Comparison of ENCODE assay signal across 8 cellular contexts in genomic region chr7:91941450-91941849, GRCh38. TPM values are rescaled to one million over a fixed set of nuclear protein-coding genes. Genes with fewer than 3 reads are reported as not detected.
DNase-seq lines count a peak whose midpoint lies in the region; ATAC-seq and TF ChIP-seq lines count a peak whose summit lies in the region.

No MANE protein-coding gene starts in this region.

- H3K9ac ChIP-seq in neural progenitor cell, result peak overlapping the region; percentile 73

- H3K79me2 ChIP-seq in neural progenitor cell (ENCODE audit: low read depth), result peaks cover 58% of the 10 kb centered on the region

- H3K4me3 ChIP-seq in foreskin fibroblast (ENCODE audit: low read depth in 1 of 2, low read length in 2 of 2), result peak overlapping the region; percentile 90 to 92
- peak overlapping the region; percentile 90 for H3K4me3 ChIP-seq in neural progenitor cell
- peak overlapping the region; percentile 72 to 77 for H3K4me3 ChIP-seq in aorta (ENCODE audit: low read length in 2 of 2)

- H3K9me3 ChIP-seq in neural progenitor cell (ENCODE audit: low read depth), result no peaks in the 10 kb centered on the region
- no peaks in the 10 kb centered on the region for H3K9me3 ChIP-seq in aorta (ENCODE audit: control insufficient read depth, low read length)

- H3K27me3 Mint-ChIP-seq in activated T-helper 2 cell treated with anti-CD3 and anti-CD28 coated beads, Interferon-gamma antibody, Interleukin-2, Interleukin-4, amounts not matched to agents 10 μg/mL and 5 μg/mL and 100 μg/mL, durations not matched to agents 14 hours and 24 hours and 36 hours (ENCODE audit: low read depth), result peaks cover 3% of the 10 kb centered on the region
- no peaks in the 10 kb centered on the region for H3K27me3 Mint-ChIP-seq in neural progenitor cell (ENCODE audit: insufficient read depth, low read depth)

- H3F3A ChIP-seq in neural progenitor cell (ENCODE audit: low read depth), result peaks cover 28% of the 10 kb centered on the region

- no peaks in the 10 kb centered on the region for H3K9me3 Mint-ChIP-seq in activated T-helper 2 cell treated with anti-CD3 and anti-CD28 coated beads, Interferon-gamma antibody, Interleukin-2, Interleukin-4, amounts not matched to agents 10 μg/mL and 5 μg/mL and 100 μg/mL, durations not matched to agents 14 hours and 24 hours and 36 hours
- no peaks in the 10 kb centered on the region for H3K9me3 Mint-ChIP-seq in neural progenitor cell

- ATAC-seq in HG03354 (IDR thresholded peaks at IDR 0.05; ENCODE audit: poor library complexity, severe bottlenecking, unreplicated experiment) (peak; percentile 39), aorta (ENCODE audit: low FRiP score) (peak; percentile 34)

- peak; percentile 31 for DNase-seq in SIG-M5 treated with dmso at 0.1 percent for 504 hours (lab: John Stamatoyannopoulos, UW; ENCODE audit: unreplicated experiment)
- no peak for DNase-seq in SIG-M5 (lab: John Stamatoyannopoulos, UW)
- DNase-seq in OCI-M1 (lab: John Stamatoyannopoulos, UW), result peak; percentile 99
- DNase-seq in activated T-helper 2 cell treated with anti-CD3 and anti-CD28 coated beads, Interferon-gamma antibody, Interleukin-2, Interleukin-4, amounts not matched to agents 10 μg/mL and 5 μg/mL and 100 μg/mL, durations not matched to agents 14 hours and 24 hours and 36 hours (ENCODE audit: low spot score), result peak; percentile 16
- peak in 1 of 2 donors; percentile 46 for DNase-seq in foreskin fibroblast
- DNase-seq in neural progenitor cell (ENCODE audit: low spot score), result peak; percentile 60
- peak; percentile 55 to 64 for DNase-seq in aorta

- H3K36me3 Mint-ChIP-seq in activated T-helper 2 cell treated with anti-CD3 and anti-CD28 coated beads, Interferon-gamma antibody, Interleukin-2, Interleukin-4, amounts not matched to agents 10 μg/mL and 5 μg/mL and 100 μg/mL, durations not matched to agents 14 hours and 24 hours and 36 hours (ENCODE audit: low read depth), result peaks cover 6% of the 10 kb centered on the region
- H3K36me3 Mint-ChIP-seq in neural progenitor cell, result peaks cover 2% of the 10 kb centered on the region

- H3K4me1 ChIP-seq in neural progenitor cell, result peaks cover 23% of the 10 kb centered on the region
- H3K4me1 ChIP-seq in aorta (ENCODE audit: control insufficient read depth in 1 of 2, insufficient read depth in 2 of 2, low read length in 2 of 2), result no peaks in the 10 kb centered on the region

- H3K4me3 Mint-ChIP-seq in activated T-helper 2 cell treated with anti-CD3 and anti-CD28 coated beads, Interferon-gamma antibody, Interleukin-2, Interleukin-4, amounts not matched to agents 10 μg/mL and 5 μg/mL and 100 μg/mL, durations not matched to agents 14 hours and 24 hours and 36 hours (ENCODE audit: low read depth), result peak overlapping the region; percentile 88
- H3K4me3 Mint-ChIP-seq in neural progenitor cell, result peak overlapping the region; percentile 95

- H4K20me1 ChIP-seq in neural progenitor cell (ENCODE audit: low read depth), result peaks cover 43% of the 10 kb centered on the region

- peak overlapping the region; percentile 91 for H3K27ac Mint-ChIP-seq in activated T-helper 2 cell treated with anti-CD3 and anti-CD28 coated beads, Interferon-gamma antibody, Interleukin-2, Interleukin-4, amounts not matched to agents 10 μg/mL and 5 μg/mL and 100 μg/mL, durations not matched to agents 14 hours and 24 hours and 36 hours
- H3K27ac Mint-ChIP-seq in neural progenitor cell, result peak overlapping the region; percentile 91

- peak overlapping the region; percentile 89 for H2AFZ ChIP-seq in neural progenitor cell (replicated peaks)

- H3K36me3 ChIP-seq in neural progenitor cell (no peaks in the 10 kb centered on the region), aorta (ENCODE audit: control insufficient read depth in 1 of 2, insufficient read depth in 2 of 2, low read length in 1 of 2) (no peaks in the 10 kb centered on the region)

- H3K27ac ChIP-seq in neural progenitor cell (peak overlapping the region; percentile 92), aorta (ENCODE audit: low read depth in 1 of 2, low read length in 2 of 2) (peak overlapping the region in 1 of 2 donors; percentile 76)

- H3K27me3 ChIP-seq in neural progenitor cell (no peaks in the 10 kb centered on the region), aorta (ENCODE audit: control insufficient read depth in 1 of 2, insufficient read depth in 2 of 2, low read length in 1 of 2) (no peaks in the 10 kb centered on the region)

- peaks cover 30% of the 10 kb centered on the region for H3K4me1 Mint-ChIP-seq in activated T-helper 2 cell treated with anti-CD3 and anti-CD28 coated beads, Interferon-gamma antibody, Interleukin-2, Interleukin-4, amounts not matched to agents 10 μg/mL and 5 μg/mL and 100 μg/mL, durations not matched to agents 14 hours and 24 hours and 36 hours (ENCODE audit: low read depth)
- peaks cover 27% of the 10 kb centered on the region for H3K4me1 Mint-ChIP-seq in neural progenitor cell

- WGBS in aorta, 2 donors, result 1 to 2% methylated on average over 7 of the region's 7 CpGs

- TF ChIP-seq CTCF in foreskin fibroblast (IDR thresholded peaks at IDR 0.05; ENCODE audit: low read depth, low read length), result no peak
- no peak for TF ChIP-seq CTCF in neural progenitor cell (IDR thresholded peaks at IDR 0.05)

- peak overlapping the region; percentile 91 for H3K4me2 ChIP-seq in neural progenitor cell

- intact Hi-C loops in activated T-helper 2 cell treated with anti-CD3 and anti-CD28 coated beads, Interferon-gamma antibody, Interleukin-2, Interleukin-4, amounts not matched to agents 10 μg/mL and 5 μg/mL and 100 μg/mL, durations not matched to agents 14 hours and 24 hours and 36 hours (cut with micrococcal nuclease), result loop anchor here (2.0 to 10.0 kb wide), 3 partner anchors 193 to 583 kb away; partner anchors contain the start of genes CYP51A1, GATAD1, PEX1 and RBM48
- intact Hi-C loops in aorta (cut with DNase I), result loop anchor here in 1 of 2 donors (5.0 to 10.0 kb wide), 2 partner anchors 83 to 191 kb away; partner anchors contain the start of gene CYP51A1

RNA-seq across cellular contexts. Expression of gene AKAP9, which starts 0.8 kb away (rescaled TPM):
- total RNA-seq in activated T-helper 2 cell treated with anti-CD3 and anti-CD28 coated beads, Interferon-gamma antibody, Interleukin-2, Interleukin-4, amounts not matched to agents 10 μg/mL and 5 μg/mL and 100 μg/mL, durations not matched to agents 14 hours and 24 hours and 36 hours, result 36.2 and 38.3 TPM in 2 replicates
- total RNA-seq in neural progenitor cell (ENCODE audit: low replicate concordance) (68.6 and 93.4 TPM in 2 replicates), aorta (10 to 100 TPM; 55.5 to 81.2 TPM)
- 10 to 100 TPM; 13.8 to 21.7 TPM for polyA plus RNA-seq in aorta
